ENCODE assay signal across 8 cellular contexts in genomic region chr3:174440741-174441587, GRCh38.
DNase-seq lines count a peak whose midpoint lies in the region; ATAC-seq, FAIRE-seq and TF ChIP-seq lines count a peak whose summit lies in the region.

No MANE protein-coding gene starts in this region.

- no peaks in the 10 kb centered on the region for H3K79me2 ChIP-seq in H1 (ENCODE audit: control insufficient read depth in 1 of 2, insufficient read depth in 2 of 2, low read length in 2 of 2)

- H3K27me3 ChIP-seq in H1 (replicated peaks in 1 of 4; ENCODE audit: control insufficient read depth in 3 of 4, extremely low read depth in 1 of 4, insufficient read depth in 3 of 4, low read length in 3 of 4), result no peaks in the 10 kb centered on the region

- H3K27ac ChIP-seq in H1 (ENCODE audit: low read depth, low read length), result peak overlapping the region; percentile 97

- TF ChIP-seq EP300 in H1 (IDR thresholded peaks at IDR 0.05; ENCODE audit: borderline replicate concordance in 1 of 2, low read depth in 2 of 2, low read length in 2 of 2), result no peak

- H3K9me3 ChIP-seq in H1 (ENCODE audit: insufficient read depth in 2 of 2, low read depth in 1 of 2, low read length in 1 of 2), result no peaks in the 10 kb centered on the region

- H2BK12ac ChIP-seq in H1 (ENCODE audit: low read depth, low read length), result no peak overlapping the region

- H4K20me1 ChIP-seq in H1 (replicated peaks in 1 of 2; ENCODE audit: control insufficient read depth in 1 of 2, insufficient read depth in 2 of 2, low read length in 2 of 2), result no peaks in the 10 kb centered on the region

- peak overlapping the region; percentile 95 for H4K5ac ChIP-seq in H1 (ENCODE audit: insufficient read length, low read depth, low read length)

- H3K4me2 ChIP-seq in H1 (ENCODE audit: insufficient read depth in 1 of 2, low read depth in 2 of 2, low read length in 2 of 2), result peak overlapping the region; percentile 86 to 94

- CTCF ChIA-PET in H1 (lab: Charles Lee; ENCODE audit: partially characterized antibody), result interaction anchor here (0.6 to 1.6 kb wide), 4 partner anchors 12 to 1591 kb away, joined by 3 to 4 read pairs (median 3); no protein-coding TSS in a partner anchor

- peak overlapping the region; percentile 63 for H3K4me3 ChIP-seq in AG10803 (ENCODE audit: low read length)
- peak overlapping the region; percentile 78 to 88 (median 80) for H3K4me3 ChIP-seq in H1 (ENCODE audit: extremely low read depth in 1 of 4, insufficient read depth in 2 of 4, low read depth in 3 of 4, low read length in 4 of 4)

- H2AFZ ChIP-seq in H1 (ENCODE audit: low read length), result 0 out of 2 replicates have a peak overlapping the region, but pooled peaks have one; percentile 43

- peaks cover 7% of the 10 kb centered on the region for H3K23me2 ChIP-seq in H1 (ENCODE audit: low read depth, low read length)

- POLR2A ChIA-PET in H1 (lab: Charles Lee; ENCODE audit: partially characterized antibody), result interaction anchor here (0.5 to 3.6 kb wide), 19 partner anchors 9 to 662 kb away, joined by 3 to 18 read pairs (median 3); no protein-coding TSS in a partner anchor

- peak overlapping the region; percentile 77 to 88 (median 85) for H3K9ac ChIP-seq in H1 (replicated peaks in 1 of 4; ENCODE audit: extremely low read depth in 1 of 4, low read depth in 3 of 4, low read length in 3 of 4)

- no peak for TF ChIP-seq CTCF in AG10803 (conservative IDR thresholded peaks at IDR 0.05; ENCODE audit: low read length)
- TF ChIP-seq CTCF in H1 (IDR thresholded peaks at IDR 0.05; ENCODE audit: control extremely low read depth in 1 of 3, insufficient read depth in 1 of 3, low read depth in 1 of 3, low read length in 3 of 3), result peak in 1 of 3 experiments; percentile 1; a peak in 1 of 4 replicates

- DNase-seq in AG10803 (ENCODE audit: low read depth), result peak; percentile 93
- peak; percentile 87 for DNase-seq in NCI-H2227 treated with DMSO at 0.1 percent for 48 hours (lab: John Stamatoyannopoulos, UW)
- DNase-seq in activated CD4-positive, alpha-beta T cell treated with anti-CD3 and anti-CD28 coated beads, Interleukin-2, amount 50 U/mL, for 48 hours, result peak; percentile 41 to 53
- DNase-seq in H1 (ENCODE audit: low read depth in 1 of 2, low spot score in 2 of 2), result peak; percentile 68 to 88
- DNase-seq in medulla oblongata (ENCODE audit: extremely low spot score), result peak; percentile 90
- peak in 2 of 3 experiments; percentile 21 to 26 for DNase-seq in stimulated activated CD4-positive, alpha-beta T cell treated with anti-CD3 and anti-CD28 coated beads, TNF-alpha, amount 100 ng/mL, for 4 hours (ENCODE audit: low read depth in 3 of 3)

- H2BK20ac ChIP-seq in H1 (ENCODE audit: low read length), result no peak overlapping the region

- peak; percentile 81 to 87 for TF ChIP-seq POLR2A in H1 (IDR thresholded peaks at IDR 0.05; ENCODE audit: control extremely low read depth in 1 of 2, low read depth in 2 of 2, low read length in 2 of 2)

- peak overlapping the region; percentile 41; the same call in 1 of the 2 replicates for H3K18ac ChIP-seq in H1 (ENCODE audit: extremely low read depth, low read length)

- no peak; a peak in 1 of 4 replicates for TF ChIP-seq RAD21 in H1 (IDR thresholded peaks at IDR 0.05 in 1 of 2, conservative IDR thresholded peaks at IDR 0.05 in 1 of 2; ENCODE audit: low read depth in 2 of 2, low read length in 2 of 2)

- peaks cover 0 to 6% (median 2%) of the 10 kb centered on the region in 4 experiments; a peak in 4 of 7 replicates for H3K4me1 ChIP-seq in H1 (replicated peaks in 1 of 4; ENCODE audit: control insufficient read depth in 3 of 4, insufficient read depth in 4 of 4, low read length in 3 of 4)

- WGBS in H1 (ENCODE audit: extremely low coverage in 1 of 2, insufficient coverage in 1 of 2, insufficient read length in 1 of 2, insufficient replicate concordance in 2 of 2, low coverage in 1 of 2, low lambda C conversion rate in 2 of 2, missing lambda C conversion rate in 1 of 2), 2 experiments, result 1% methylated on average over 77 of the region's 107 CpGs; no CpG with 5 or more reads in 1 of the 2 experiments

- H4K91ac ChIP-seq in H1 (replicated peaks; ENCODE audit: insufficient read length, low read length), result peak overlapping the region; percentile 58

- peak overlapping the region; percentile 99 for H4K8ac ChIP-seq in H1 (ENCODE audit: extremely low read depth, insufficient read depth, low read length)

- no peaks in the 10 kb centered on the region for H3K36me3 ChIP-seq in H1 (ENCODE audit: control insufficient read depth in 2 of 4, insufficient read depth in 4 of 4, low read length in 3 of 4)

- no peak overlapping the region for H3K14ac ChIP-seq in H1 (ENCODE audit: insufficient read length)

- no peak overlapping the region for H2BK120ac ChIP-seq in H1 (replicated peaks; ENCODE audit: low read depth, low read length)

- H2BK15ac ChIP-seq in H1 (ENCODE audit: low read length), result peak overlapping the region; percentile 67; the same call in 1 of the 2 replicates

- peak overlapping the region; percentile 83; the same call in 1 of the 2 replicates for H2BK5ac ChIP-seq in H1 (ENCODE audit: low read depth, low read length)

- no peak overlapping the region for H2AK5ac ChIP-seq in H1 (ENCODE audit: low read depth, low read length)

- ATAC-seq in GM19023 (IDR thresholded peaks at IDR 0.05; ENCODE audit: unreplicated experiment) (peak; percentile 72), HG03280 (IDR thresholded peaks at IDR 0.05; ENCODE audit: unreplicated experiment) (peak; percentile 74)

- H3K23ac ChIP-seq in H1 (ENCODE audit: insufficient read length), result no peak overlapping the region

- FAIRE-seq in H1 (lab: Jason Lieb, UNC), result no peak

- no peaks in the 10 kb centered on the region for H3K79me1 ChIP-seq in H1 (ENCODE audit: low read depth, low read length)

- H3K4ac ChIP-seq in H1 (replicated peaks; ENCODE audit: insufficient read length, low read depth, low read length), result no peak overlapping the region

- H3K56ac ChIP-seq in H1 (replicated peaks; ENCODE audit: insufficient read length, low read depth, low read length), result peak overlapping the region; percentile 43

TF ChIP-seq in H1, 55 proteins besides CTCF, POLR2A, EP300 and RAD21 (continues in another document):
- no peak for TF ChIP-seq EZH2 (IDR thresholded peaks at IDR 0.05; ENCODE audit: low read depth, low read length, severe bottlenecking)
- 0 out of 4 replicates have a peak, but pooled peaks of 1 of the 2 experiments have one; percentile 42 for TF ChIP-seq SIN3A (conservative IDR thresholded peaks at IDR 0.05 in 1 of 2, IDR thresholded peaks at IDR 0.05 in 1 of 2; ENCODE audit: low read depth in 1 of 2, low read length in 2 of 2)
- TF ChIP-seq E2F6 (IDR thresholded peaks at IDR 0.05), result peak; percentile 71
- no peak for TF ChIP-seq ASH2L (IDR thresholded peaks at IDR 0.05; ENCODE audit: low read length)
- no peak; the same call in 1 of the 2 replicates for TF ChIP-seq RBBP5 (IDR thresholded peaks at IDR 0.05; ENCODE audit: borderline replicate concordance, low read depth, low read length)
- TF ChIP-seq POU5F1 (IDR thresholded peaks at IDR 0.05; ENCODE audit: low read depth, low read length), result no peak
- no peak for TF ChIP-seq SP2 (IDR thresholded peaks at IDR 0.05; ENCODE audit: low read length)
- peak; percentile 87 for TF ChIP-seq TAF1 (IDR thresholded peaks at IDR 0.05; ENCODE audit: low read depth, low read length)
- peak; percentile 5; the same call in 1 of the 2 replicates for TF ChIP-seq GTF2F1 (IDR thresholded peaks at IDR 0.05; ENCODE audit: borderline replicate concordance, low read depth, low read length)
- no peak for TF ChIP-seq ZNF274 (IDR thresholded peaks at IDR 0.05; ENCODE audit: borderline replicate concordance, extremely low read depth, low read length)
- TF ChIP-seq TBP (IDR thresholded peaks at IDR 0.05; ENCODE audit: low read depth, low read length), result peak; percentile 50; the same call in 1 of the 2 replicates
- TF ChIP-seq, protein P1, sequence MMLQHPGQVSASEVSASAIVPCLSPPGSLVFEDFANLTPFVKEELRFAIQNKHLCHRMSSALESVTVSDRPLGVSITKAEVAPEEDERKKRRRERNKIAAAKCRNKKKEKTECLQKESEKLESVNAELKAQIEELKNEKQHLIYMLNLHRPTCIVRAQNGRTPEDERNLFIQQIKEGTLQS (IDR thresholded peaks at IDR 0.05; ENCODE audit: insufficient read depth, low read depth, low read length), result 0 out of 2 replicates have a peak, but pooled peaks have one; percentile 36
- no peak for TF ChIP-seq FOSL1 (IDR thresholded peaks at IDR 0.05; ENCODE audit: insufficient read depth, low read depth, low read length)
- no peak for TF ChIP-seq CBX5 (IDR thresholded peaks at IDR 0.05; ENCODE audit: low read depth, low read length)
- peak; percentile 51 for TF ChIP-seq TEAD4 (IDR thresholded peaks at IDR 0.05; ENCODE audit: low read depth, low read length)
- peak; percentile 79 for TF ChIP-seq CREB1 (IDR thresholded peaks at IDR 0.05)
- peak; percentile 92 for TF ChIP-seq PHF8 (conservative IDR thresholded peaks at IDR 0.05; ENCODE audit: low read depth, low read length)
- TF ChIP-seq KDM4A (IDR thresholded peaks at IDR 0.05; ENCODE audit: low read depth, low read length, severe bottlenecking), result peak; percentile 67
- no peak for TF ChIP-seq ATF2 (IDR thresholded peaks at IDR 0.05; ENCODE audit: low read length)
- TF ChIP-seq BACH1 (IDR thresholded peaks at IDR 0.05; ENCODE audit: low read length), result peak; percentile 73; the same call in 1 of the 2 replicates
- no peak for TF ChIP-seq RXRA (IDR thresholded peaks at IDR 0.05; ENCODE audit: insufficient read depth, low read depth, low read length)
- peak; percentile 74 for TF ChIP-seq POLR2AphosphoS5 (IDR thresholded peaks at IDR 0.05; ENCODE audit: low read depth, low read length)
- TF ChIP-seq CBX8 (IDR thresholded peaks at IDR 0.05; ENCODE audit: borderline replicate concordance, low read depth, low read length), result no peak

Comparison
In these comparisons a context has a peak if more than half of its experiments do, and no peak if none do; other contexts are left out.
1. Peak in every context shown above with its lines: DNase-seq, ATAC-seq, H3K4me3 ChIP-seq and H3K27ac ChIP-seq.
2. DNase-seq: peak in every context shown above with its lines; median percentile 93 in AG10803; 90 in medulla oblongata; 87 in NCI-H2227 treated with DMSO at 0.1 percent for 48 hours; 78 in H1; 47 in activated CD4-positive, alpha-beta T cell treated with anti-CD3 and anti-CD28 coated beads, Interleukin-2, amount 50 U/mL, for 48 hours; 24 in stimulated activated CD4-positive, alpha-beta T cell treated with anti-CD3 and anti-CD28 coated beads, TNF-alpha, amount 100 ng/mL, for 4 hours.